ENCODE assay signal across 39 cellular contexts in the genomic region with DNA sequence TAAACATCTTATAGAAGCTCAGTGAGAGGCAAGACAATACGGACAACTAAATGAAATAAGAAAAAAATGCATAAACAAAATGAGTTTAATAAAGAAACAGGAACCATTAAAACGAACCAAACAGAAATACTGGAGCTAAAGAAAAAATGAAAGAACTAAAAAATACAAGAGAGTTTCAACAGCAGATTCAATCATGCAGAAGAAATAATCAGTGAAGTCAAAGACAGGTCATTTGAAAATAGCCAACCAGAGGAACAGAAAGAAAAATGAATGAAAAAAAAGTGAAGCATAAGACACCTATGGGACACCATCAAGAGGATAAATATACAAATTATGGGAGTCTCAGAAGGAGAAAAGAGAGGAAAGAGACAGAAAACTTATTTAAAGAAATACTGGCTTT. TPM values are rescaled to one million over a fixed set of nuclear protein-coding genes. Genes with fewer than 3 reads are reported as not detected.
"Had no signal": no experiment of that assay in that cellular context is flagged by ENCODE, and none has a peak within 500 bp of the region (broad histone marks: within the 10 kb centered on the region; RNA-seq: fewer than 3 reads in every experiment).

No MANE protein-coding gene starts in this region.

- H3K36me3 ChIP-seq: MG63 had no signal

- H3K27me3 ChIP-seq: MG63 had no signal

- DNase-seq: Karpas-422, Kasumi-1, MM.1S, MV-4-11, NCI-H1048, NCI-H1092, NCI-H1092 treated with DMSO at 0.1 percent for 48 hours, NCI-H1105, NCI-H1105 treated with DMSO at 0.1 percent for 48 hours, NCI-H1417, NCI-H1417 treated with DMSO at 0.1 percent for 48 hours, NCI-H1436, NCI-H1436 treated with DMSO at 0.1 percent for 48 hours, NCI-H146, NCI-H1694, NCI-H1694 treated with DMSO at 0.1 percent for 48 hours, NCI-H187, NCI-H187 treated with DMSO at 0.1 percent for 48 hours, NCI-H1930, NCI-H2029, NCI-H2029 treated with DMSO at 0.1 percent for 48 hours, NCI-H2081, NCI-H2081 treated with DMSO at 0.1 percent for 48 hours, NCI-H2107, NCI-H2171, NCI-H2171 treated with DMSO at 0.1 percent for 48 hours, NCI-H2227 treated with DMSO at 0.1 percent for 48 hours, NCI-H226, NCI-H345, NCI-H446, NCI-H446 treated with DMSO at 0.1 percent for 48 hours, NCI-H510A, NCI-H510A treated with DMSO at 0.1 percent for 48 hours, NCI-H524 had no signal

- H3K4me3 ChIP-seq: MG63 had no signal

RNA-seq across cellular contexts. Expression of a gene that starts 42.5 kb away (rescaled TPM):
- total RNA-seq: LHCN-M2, M059J, MCF 10A, NCI-H460 had no signal
